In the genomic region with DNA sequence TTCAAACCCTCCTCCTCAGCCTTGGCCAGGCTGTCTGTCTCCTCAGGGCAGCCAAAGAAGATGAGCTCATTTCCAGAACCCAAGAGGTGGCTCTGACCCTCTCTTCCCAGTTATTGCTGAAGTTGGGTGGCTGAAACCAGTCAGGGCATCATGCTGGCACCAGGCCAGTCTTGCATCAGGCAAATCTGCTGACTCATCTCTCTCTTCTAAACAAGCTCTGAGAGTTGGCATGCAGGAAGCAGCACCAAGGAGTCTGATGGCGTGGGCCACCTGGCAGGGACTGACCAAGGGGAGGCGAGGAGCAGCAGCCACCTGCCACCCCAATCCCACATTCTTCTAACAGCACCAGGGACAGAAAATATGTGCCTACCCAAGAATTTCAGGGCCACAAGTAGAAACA, we compare ENCODE assay signal across 8 cellular contexts.
A peak's percentile ranks its signal among the peaks of the same experiment; 100 is the strongest.
DNase-seq lines count a peak whose midpoint lies in the region; ATAC-seq, FAIRE-seq and TF ChIP-seq lines count a peak whose summit lies in the region.

No MANE protein-coding gene starts in this region.

- H3K79me2 ChIP-seq in GM23248 (ENCODE audit: insufficient read depth) = no peaks in the 10 kb centered on the region

- no peaks in the 10 kb centered on the region for H3K9me3 ChIP-seq in A549
- no peaks in the 10 kb centered on the region for H3K9me3 ChIP-seq in GM23248 (ENCODE audit: low read depth)
- no peaks in the 10 kb centered on the region for H3K9me3 ChIP-seq in tibial artery

- H3K4me3 ChIP-seq in A549 = no peak overlapping the region
- H3K4me3 ChIP-seq in GM23248 = no peak overlapping the region
- no peak overlapping the region for H3K4me3 ChIP-seq in tibial artery

- H3K36me3 ChIP-seq in GM23248 (ENCODE audit: low read depth) (no peaks in the 10 kb centered on the region), tibial artery (no peaks in the 10 kb centered on the region)

- TF ChIP-seq CTCF in A549 (IDR thresholded peaks at IDR 0.05) (no peak), tibial artery (IDR thresholded peaks at IDR 0.05) (no peak)

- CTCF ChIA-PET in A549 (lab: Yijun Ruan, JAX) = no interaction called here

- no peak for TF ChIP-seq EP300 in A549 (IDR thresholded peaks at IDR 0.05)

- H3K27ac ChIP-seq in A549 = peak overlapping the region in 1 of 2 experiments; percentile 58; a peak in 2 of 6 replicates
- H3K27ac ChIP-seq in GM23248 = no peak overlapping the region
- no peak overlapping the region for H3K27ac ChIP-seq in tibial artery

- 70% methylated on average over 2 of the region's 2 CpGs for WGBS in A549 (ENCODE audit: missing lambda C conversion rate)
- WGBS in GM23248 (ENCODE audit: low coverage in 1 of 2, low lambda C conversion rate in 2 of 2, missing lambda C conversion rate in 2 of 2), 2 experiments = 66 to 86% methylated on average over 2 of the region's 2 CpGs

- no peak overlapping the region for H3K4me2 ChIP-seq in A549
- H3K4me2 ChIP-seq in GM23248 (ENCODE audit: unreplicated experiment) = no peak overlapping the region

- no peaks in the 10 kb centered on the region for H3F3A ChIP-seq in GM23248 (ENCODE audit: insufficient read depth)

- no peaks in the 10 kb centered on the region for H3K27me3 ChIP-seq in GM23248 (replicated peaks; ENCODE audit: insufficient read depth)
- H3K27me3 ChIP-seq in tibial artery = no peaks in the 10 kb centered on the region

- no peaks in the 10 kb centered on the region for H4K20me1 ChIP-seq in GM23248 (ENCODE audit: insufficient read depth)

- TF ChIP-seq POLR2A in A549 (IDR thresholded peaks at IDR 0.05; ENCODE audit: low read length) = no peak

- TF ChIP-seq RAD21 in A549 (conservative IDR thresholded peaks at IDR 0.05 in 1 of 2, IDR thresholded peaks at IDR 0.05 in 1 of 2) = no peak

- H3K9ac ChIP-seq in GM23248 = no peak overlapping the region

- ATAC-seq in A549 (no peak), GM18909 (IDR thresholded peaks at IDR 0.05; ENCODE audit: poor library complexity, unreplicated experiment) (no peak), HG02938 (IDR thresholded peaks at IDR 0.05; ENCODE audit: unreplicated experiment) (no peak)

- DNase-seq in A549 (ENCODE audit: low read depth in 1 of 2, low spot score in 1 of 2) (peak; percentile 4 to 53), GM23248 (peak; percentile 27), RKO (ENCODE audit: low spot score) (peak; percentile 38), globus pallidus (ENCODE audit: low spot score) (peak; percentile 15), tibial artery (no peak), AML-193 (lab: John Stamatoyannopoulos, UW) (no peak)

- POLR2A ChIA-PET in A549 (lab: Yijun Ruan, JAX) = no interaction called here

- intact Hi-C loops in tibial artery (cut with DNase I; ENCODE audit: low total_unique reads) = no loop called here

- H2AFZ ChIP-seq in GM23248 = no peak overlapping the region

- no peak for FAIRE-seq in A549 (lab: Jason Lieb, UNC)

- no peaks in the 10 kb centered on the region for H3K9me2 ChIP-seq in GM23248 (ENCODE audit: insufficient read depth)

- H3K4me1 ChIP-seq in A549 (peaks cover 5% of the 10 kb centered on the region; the same call in 2 of the 3 replicates), GM23248 (ENCODE audit: insufficient read depth) (no peaks in the 10 kb centered on the region), tibial artery (no peaks in the 10 kb centered on the region)

- in situ Hi-C loops in GM23248 (cut with MboI) = no loop called here

TF ChIP-seq in A549, 52 proteins besides CTCF, POLR2A, EP300 and RAD21:
- TF ChIP-seq NFE2L2 (conservative IDR thresholded peaks at IDR 0.05; ENCODE audit: low read length) (peak; percentile 60), RFX5 (IDR thresholded peaks at IDR 0.05) (no peak), MAFK (IDR thresholded peaks at IDR 0.05; ENCODE audit: partially characterized antibody) (peak; percentile 98)

Comparison
In these comparisons a context has a peak if more than half of its experiments do, and no peak if none do; other contexts are left out.
1. DNase-seq: peak in A549 (2 of 2), GM23248 (single experiment), RKO (single experiment) and globus pallidus (single experiment); none in tibial artery (0 of 2) and AML-193 (0 of 2).